Comparison of ENCODE assay signal across 14 cellular contexts in genomic region chr7:139931190-139932007, GRCh38.
"Had no signal": no experiment of that assay in that cellular context is flagged by ENCODE, and none has a peak within 500 bp of the region (broad histone marks: within the 10 kb centered on the region; RNA-seq: fewer than 3 reads in every experiment).

No MANE protein-coding gene starts in this region.

- H3K9me3 ChIP-seq: gastrocnemius medialis, left lung, tibial nerve, uterus had no signal

- H3K27me3 Mint-ChIP-seq: activated naive CD4-positive, alpha-beta T cell treated with anti-CD3 and anti-CD28 coated beads, Interleukin-2, amount 50 U/mL, for 24 hours; stimulated activated naive B cell treated with anti-CD40 and anti-IgM and Interleukin-4, amounts not matched to agents 10 μg/mL and 1 μg/mL and 100 μg/mL, for 72 hours had no signal

- DNase-seq: activated CD4-positive, alpha-beta T cell treated with anti-CD3 and anti-CD28 coated beads for 4 hours; activated CD8-positive, alpha-beta memory T cell treated with anti-CD3 and anti-CD28 coated beads, Interleukin-2, amount 10 ng/mL, durations not matched to agents 7 days and 5 days; amniotic stem cell; effector CD4-positive, alpha-beta T cell; gastrocnemius medialis; left lung; stimulated activated CD4-positive, alpha-beta T cell treated with anti-CD3 and anti-CD28 coated beads, Interleukin-2, amount 100 ng/mL, for 48 hours; stimulated activated naive B cell treated with anti-CD40 and anti-IgM and Interleukin-4, amounts not matched to agents 10 μg/mL and 1 μg/mL and 100 μg/mL, for 72 hours; SW 1271; uterus had no signal

- H3K27me3 ChIP-seq: gastrocnemius medialis, left lung, tibial nerve, uterus had no signal

- H3K36me3 Mint-ChIP-seq: activated CD8-positive, alpha-beta memory T cell treated with anti-CD3 and anti-CD28 coated beads, Interleukin-2, amount 10 ng/mL, durations not matched to agents 7 days and 5 days; activated naive CD4-positive, alpha-beta T cell treated with anti-CD3 and anti-CD28 coated beads, Interleukin-2, amount 50 U/mL, for 24 hours; mesothelial cell of epicardium; WTC11 had no signal

- H3K27ac ChIP-seq: gastrocnemius medialis, left lung, tibial nerve, uterus had no signal

- H3K36me3 ChIP-seq: gastrocnemius medialis, tibial nerve, uterus had no signal

- H3K4me1 Mint-ChIP-seq: activated CD8-positive, alpha-beta memory T cell treated with anti-CD3 and anti-CD28 coated beads, Interleukin-2, amount 10 ng/mL, durations not matched to agents 7 days and 5 days; activated naive CD4-positive, alpha-beta T cell treated with anti-CD3 and anti-CD28 coated beads, Interleukin-2, amount 50 U/mL, for 24 hours; mesothelial cell of epicardium had no signal

- ATAC-seq: activated CD8-positive, alpha-beta memory T cell treated with anti-CD3 and anti-CD28 coated beads, Interleukin-2, amount 10 ng/mL, durations not matched to agents 7 days and 5 days; gastrocnemius medialis; left lung; stimulated activated naive B cell treated with anti-CD40 and anti-IgM and Interleukin-4, amounts not matched to agents 10 μg/mL and 1 μg/mL and 100 μg/mL, for 72 hours; WTC11 had no signal

- H3K4me3 Mint-ChIP-seq: activated CD8-positive, alpha-beta memory T cell treated with anti-CD3 and anti-CD28 coated beads, Interleukin-2, amount 10 ng/mL, durations not matched to agents 7 days and 5 days; activated naive CD4-positive, alpha-beta T cell treated with anti-CD3 and anti-CD28 coated beads, Interleukin-2, amount 50 U/mL, for 24 hours; mesothelial cell of epicardium; stimulated activated naive B cell treated with anti-CD40 and anti-IgM and Interleukin-4, amounts not matched to agents 10 μg/mL and 1 μg/mL and 100 μg/mL, for 72 hours; WTC11 had no signal

- H3K4me3 ChIP-seq: gastrocnemius medialis, left lung, tibial nerve, uterus had no signal

- H3K9me3 Mint-ChIP-seq: activated naive CD4-positive, alpha-beta T cell treated with anti-CD3 and anti-CD28 coated beads, Interleukin-2, amount 50 U/mL, for 24 hours; mesothelial cell of epicardium; WTC11 had no signal

- H3K4me1 ChIP-seq: gastrocnemius medialis, tibial nerve, uterus had no signal

- H3K27ac Mint-ChIP-seq: activated CD8-positive, alpha-beta memory T cell treated with anti-CD3 and anti-CD28 coated beads, Interleukin-2, amount 10 ng/mL, durations not matched to agents 7 days and 5 days; activated naive CD4-positive, alpha-beta T cell treated with anti-CD3 and anti-CD28 coated beads, Interleukin-2, amount 50 U/mL, for 24 hours; mesothelial cell of epicardium; stimulated activated naive B cell treated with anti-CD40 and anti-IgM and Interleukin-4, amounts not matched to agents 10 μg/mL and 1 μg/mL and 100 μg/mL, for 72 hours; WTC11 had no signal
